In genomic region chr4:78691971-78692814, GRCh38 we compare ENCODE assay signal across 9 cellular contexts.
DNase-seq lines count a peak whose midpoint lies in the region; ATAC-seq lines count a peak whose summit lies in the region.
"Had no signal": no experiment of that assay in that cellular context is flagged by ENCODE, and none has a peak within 500 bp of the region (broad histone marks: within the 10 kb centered on the region; RNA-seq: fewer than 3 reads in every experiment).

No MANE protein-coding gene starts in this region.

- H3K27me3 Mint-ChIP-seq in naive thymus-derived CD4-positive, alpha-beta T cell, result peaks cover 0 to 5% (median 0%) of the 10 kb centered on the region in 5 donors

- POLR2A ChIA-PET in naive thymus-derived CD4-positive, alpha-beta T cell (lab: Charles Lee), result no interaction called here

- no peaks in the 10 kb centered on the region for H3K9me3 Mint-ChIP-seq in naive thymus-derived CD4-positive, alpha-beta T cell

- intact Hi-C loops in naive thymus-derived CD4-positive, alpha-beta T cell (cut with micrococcal nuclease), result no loop called here

- DNase-seq in UCSD-AML1 (lab: John Stamatoyannopoulos, UW; ENCODE audit: unreplicated experiment), result peak; percentile 28
- peak in 2 of 9 donors; percentile 4 to 5 for DNase-seq in naive thymus-derived CD4-positive, alpha-beta T cell
- DNase-seq in activated naive CD4-positive, alpha-beta T cell (lab: John Stamatoyannopoulos, UW), result no peak
- no peak for DNase-seq in stimulated activated CD4-positive, alpha-beta T cell treated with anti-CD3 and anti-CD28 coated beads, Interleukin-4, amount 100 ng/mL, for 1 hour
- DNase-seq in NCI-H2171 (lab: John Stamatoyannopoulos, UW), result no peak
- no peak for DNase-seq in stimulated activated CD4-positive, alpha-beta T cell treated with anti-CD3 and anti-CD28 coated beads, Interleukin-4, amount 100 ng/mL, for 4 hours

- H3K36me3 Mint-ChIP-seq in naive thymus-derived CD4-positive, alpha-beta T cell, result no peaks in the 10 kb centered on the region

- H3K4me3 Mint-ChIP-seq in naive thymus-derived CD4-positive, alpha-beta T cell, result no peak overlapping the region

- peaks cover 9 to 13% (median 12%) of the 10 kb centered on the region in 7 donors for H3K4me1 Mint-ChIP-seq in naive thymus-derived CD4-positive, alpha-beta T cell

- H3K27me3 ChIP-seq in naive thymus-derived CD4-positive, alpha-beta T cell (ENCODE audit: control insufficient read depth in 2 of 2, insufficient read depth in 2 of 2, low read length in 2 of 2), result no peaks in the 10 kb centered on the region

- no peaks in the 10 kb centered on the region for H3K36me3 ChIP-seq in naive thymus-derived CD4-positive, alpha-beta T cell (ENCODE audit: control insufficient read depth in 2 of 3, insufficient read depth in 3 of 3, low read length in 3 of 3)

- peak; percentile 87 for ATAC-seq in GM18868 (IDR thresholded peaks at IDR 0.05; ENCODE audit: unreplicated experiment)
- peak; percentile 60 for ATAC-seq in HG03039 (IDR thresholded peaks at IDR 0.05; ENCODE audit: unreplicated experiment)
- peak; percentile 87 for ATAC-seq in naive thymus-derived CD4-positive, alpha-beta T cell
- ATAC-seq: Panc1 had no signal

- no peak overlapping the region for H3K4me3 ChIP-seq in naive thymus-derived CD4-positive, alpha-beta T cell (ENCODE audit: low read length)

- H3K27ac Mint-ChIP-seq in naive thymus-derived CD4-positive, alpha-beta T cell, result peak overlapping the region in 3 of 9 donors; percentile 18 to 71 (median 50)

- H3K9me3 ChIP-seq in naive thymus-derived CD4-positive, alpha-beta T cell (ENCODE audit: control insufficient read depth in 2 of 3, low read length in 3 of 3), result no peaks in the 10 kb centered on the region

- CTCF ChIA-PET in naive thymus-derived CD4-positive, alpha-beta T cell (lab: Charles Lee), result no interaction called here

- H3K4me1 ChIP-seq in naive thymus-derived CD4-positive, alpha-beta T cell (ENCODE audit: control insufficient read depth in 2 of 2, insufficient read depth in 2 of 2, low read length in 2 of 2), result no peaks in the 10 kb centered on the region

- H3K27ac ChIP-seq in naive thymus-derived CD4-positive, alpha-beta T cell (ENCODE audit: low read depth, low read length), result no peak overlapping the region
